8 cellular contexts compared by ENCODE assay signal in the genomic region with DNA sequence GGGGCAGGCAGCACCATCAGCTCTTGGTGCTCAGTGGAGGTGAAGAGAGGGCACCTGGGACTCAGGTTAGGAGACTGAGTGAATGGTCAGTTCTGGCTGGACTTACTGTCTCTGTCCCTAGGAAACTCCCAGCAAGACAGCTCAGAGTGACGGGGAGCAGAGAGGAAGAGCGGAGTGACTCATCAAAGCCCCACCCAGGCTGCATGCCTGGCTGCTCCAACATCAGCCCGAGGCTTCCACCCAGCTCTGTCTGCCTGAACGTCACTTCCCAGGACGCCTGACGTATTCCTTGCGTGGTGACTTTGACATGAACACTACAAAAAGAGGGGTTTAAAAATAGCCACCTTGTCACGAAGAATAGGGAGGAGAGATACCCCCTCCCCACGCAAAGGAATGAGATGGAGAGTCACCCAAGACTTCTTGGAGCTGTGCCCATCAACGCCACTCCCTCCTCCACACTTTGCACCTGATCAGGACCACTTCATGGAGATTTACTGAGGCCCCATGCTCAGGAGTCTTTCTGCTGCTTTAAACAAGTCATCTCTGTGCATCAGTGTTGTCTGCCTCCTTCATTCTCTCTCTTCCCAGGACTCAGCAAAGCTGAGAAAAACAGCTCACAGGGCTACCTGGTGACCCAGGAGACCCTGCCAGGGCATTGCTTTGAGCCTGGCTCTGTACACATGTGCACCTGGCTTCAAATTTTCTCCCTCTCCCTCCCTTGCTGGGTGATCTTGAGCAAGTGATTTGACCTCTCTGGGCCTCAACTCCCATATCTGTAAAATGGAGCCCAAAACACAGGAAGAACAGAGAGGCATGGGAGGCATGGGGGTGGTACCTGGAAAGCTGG.
DNase-seq lines count a peak whose midpoint lies in the region; ATAC-seq and TF ChIP-seq lines count a peak whose summit lies in the region.

No MANE protein-coding gene starts in this region.

- H3K9me3 ChIP-seq in BE2C (no peaks in the 10 kb centered on the region), esophagus muscularis mucosa (peaks cover 0 to 5% (median 0%) of the 10 kb centered on the region in 4 donors), neural progenitor cell (ENCODE audit: low read depth) (no peaks in the 10 kb centered on the region)

- H3K9ac ChIP-seq in neural progenitor cell = no peak overlapping the region

- no peak for TF ChIP-seq POLR2A in esophagus muscularis mucosa (IDR thresholded peaks at IDR 0.05; ENCODE audit: low read depth)
- no peak for TF ChIP-seq POLR2A in GM18505 (IDR thresholded peaks at IDR 0.05; ENCODE audit: borderline replicate concordance, extremely low read depth, insufficient read depth, insufficient read length)

- TF ChIP-seq EP300 in esophagus muscularis mucosa (IDR thresholded peaks at IDR 0.05) = peak; percentile 33

- H3K4me1 ChIP-seq in BE2C = peaks cover 16% of the 10 kb centered on the region
- H3K4me1 ChIP-seq in esophagus muscularis mucosa = peaks cover 22 to 27% (median 24%) of the 10 kb centered on the region in 4 donors
- peaks cover 25% of the 10 kb centered on the region for H3K4me1 ChIP-seq in neural progenitor cell

- H3K27me3 ChIP-seq in BE2C (no peaks in the 10 kb centered on the region), esophagus muscularis mucosa (no peaks in the 10 kb centered on the region), neural progenitor cell (no peaks in the 10 kb centered on the region)

- peak overlapping the region; percentile 39 for H3K4me3 ChIP-seq in BE2C (ENCODE audit: low read depth, low read length)
- H3K4me3 ChIP-seq in esophagus muscularis mucosa = peak overlapping the region; percentile 17 to 31 (median 22)
- no peak overlapping the region for H3K4me3 ChIP-seq in neural progenitor cell

- H3K36me3 ChIP-seq in BE2C (no peaks in the 10 kb centered on the region), esophagus muscularis mucosa (no peaks in the 10 kb centered on the region), neural progenitor cell (no peaks in the 10 kb centered on the region)

- peak; percentile 73 for DNase-seq in BE2C
- DNase-seq in OCI-M1 (lab: John Stamatoyannopoulos, UW) = peak; percentile 33
- peak; percentile 95 for DNase-seq in esophagus muscularis mucosa (ENCODE audit: extremely low spot score)
- no peak for DNase-seq in neural progenitor cell (ENCODE audit: low spot score)
- no peak for DNase-seq in NCI-H526 treated with DMSO at 0.1 percent for 48 hours (lab: John Stamatoyannopoulos, UW)
- DNase-seq in NCI-H1930 (lab: John Stamatoyannopoulos, UW) = no peak

- peaks cover 15% of the 10 kb centered on the region for H3F3A ChIP-seq in neural progenitor cell (ENCODE audit: low read depth)

- no peak for ATAC-seq in GM18505 (IDR thresholded peaks at IDR 0.05; ENCODE audit: unreplicated experiment)
- no peak for ATAC-seq in GM21447 (IDR thresholded peaks at IDR 0.05; ENCODE audit: unreplicated experiment)

- no peaks in the 10 kb centered on the region for H3K36me3 Mint-ChIP-seq in neural progenitor cell

- no peak overlapping the region for H2AFZ ChIP-seq in neural progenitor cell (replicated peaks)

- TF ChIP-seq CTCF in BE2C (IDR thresholded peaks at IDR 0.05; ENCODE audit: low read depth, low read length) = no peak
- no peak for TF ChIP-seq CTCF in esophagus muscularis mucosa (IDR thresholded peaks at IDR 0.05)
- no peak for TF ChIP-seq CTCF in neural progenitor cell (IDR thresholded peaks at IDR 0.05)

- H3K4me1 Mint-ChIP-seq in neural progenitor cell = peaks cover 61% of the 10 kb centered on the region

- peak overlapping the region; percentile 47 for H3K4me3 Mint-ChIP-seq in neural progenitor cell

- peaks cover 4% of the 10 kb centered on the region for H3K9me3 Mint-ChIP-seq in neural progenitor cell

- peak overlapping the region; percentile 33 for H3K27ac Mint-ChIP-seq in neural progenitor cell

- intact Hi-C loops in esophagus muscularis mucosa (cut with DNase I) = no loop called here

- no peaks in the 10 kb centered on the region for H3K79me2 ChIP-seq in neural progenitor cell (ENCODE audit: low read depth)

- H3K27ac ChIP-seq in esophagus muscularis mucosa (replicated peaks in 1 of 4) (peak overlapping the region; percentile 51 to 69 (median 64)), neural progenitor cell (no peak overlapping the region)

- H3K4me2 ChIP-seq in neural progenitor cell = no peak overlapping the region

- 17% methylated on average over 10 of the region's 10 CpGs for whole genome bisulfite sequencing in esophagus muscularis mucosa

- H4K20me1 ChIP-seq in neural progenitor cell (ENCODE audit: low read depth) = no peaks in the 10 kb centered on the region

- peaks cover 7% of the 10 kb centered on the region for H3K27me3 Mint-ChIP-seq in neural progenitor cell (ENCODE audit: insufficient read depth, low read depth)

Comparison
In these comparisons a context has a peak if more than half of its experiments do, and no peak if none do; other contexts are left out.
1. DNase-seq: peak in BE2C (single experiment), OCI-M1 (single experiment) and esophagus muscularis mucosa (single experiment); none in neural progenitor cell (single experiment), NCI-H526 treated with DMSO at 0.1 percent for 48 hours (single experiment) and NCI-H1930 (0 of 2).